In genomic region chr10:102769375-102770107, GRCh38 we compare ENCODE assay signal across 13 cellular contexts. TPM values are rescaled to one million over a fixed set of nuclear protein-coding genes. Genes with fewer than 3 reads are reported as not detected.
DNase-seq lines count a peak whose midpoint lies in the region; ATAC-seq, FAIRE-seq and TF ChIP-seq lines count a peak whose summit lies in the region.
"Had no signal": no experiment of that assay in that cellular context is flagged by ENCODE, and none has a peak within 500 bp of the region (broad histone marks: within the 10 kb centered on the region; RNA-seq: fewer than 3 reads in every experiment).

No MANE protein-coding gene starts in this region.

- H3K9me3 ChIP-seq in body of pancreas: no peaks in the 10 kb centered on the region
- H3K9me3 ChIP-seq: sigmoid colon had no signal

- H3K27me3 ChIP-seq in body of pancreas: no peaks in the 10 kb centered on the region
- H3K27me3 ChIP-seq: sigmoid colon had no signal

- no peak for TF ChIP-seq POLR2A in body of pancreas (IDR thresholded peaks at IDR 0.05)
- TF ChIP-seq POLR2A in GM12891 (IDR thresholded peaks at IDR 0.05; ENCODE audit: low read depth, low read length): no peak

- WGBS in body of pancreas, 2 donors: 37 to 40% methylated on average over 7 of the region's 7 CpGs

- H3K36me3 ChIP-seq in body of pancreas (replicated peaks in 1 of 2; ENCODE audit: insufficient read depth in 1 of 2, low read depth in 2 of 2): no peaks in the 10 kb centered on the region

- FAIRE-seq in GM12891 (lab: Jason Lieb, UNC): no peak

- DNase-seq in natural killer cell (no peak), body of pancreas (no peak), mesothelial cell of epicardium (ENCODE audit: low spot score in 2 of 2, unreplicated experiment in 2 of 2) (no peak), ureter (ENCODE audit: low spot score) (no peak), NAMALWA (ENCODE audit: low spot score) (no peak), GM12891 (ENCODE audit: insufficient read length, low spot score) (no peak), SHP77 (lab: John Stamatoyannopoulos, UW) (no peak)
- DNase-seq in natural killer cell treated with Interleukin-12 subunit alpha and Interleukin-12 subunit beta and Interleukin-15 and Interleukin-18, amount 100 ng/mL, for 72 hours (ENCODE audit: low spot score): no peak
- DNase-seq: activated CD4-positive, alpha-beta T cell treated with anti-CD3 and anti-CD28 coated beads, Interleukin-2, amount 10 ng/mL, durations not matched to agents 7 days and 5 days; activated naive CD4-positive, alpha-beta T cell treated with anti-CD3 and anti-CD28 coated beads for 36 hours; dermis blood vessel endothelial cell; head of caudate nucleus; sigmoid colon had no signal

- H3K27ac ChIP-seq in body of pancreas: peak overlapping the region; percentile 31 to 55 (median 37)

- ATAC-seq in natural killer cell: no peak
- no peak for ATAC-seq in natural killer cell treated with Interleukin-12 subunit alpha and Interleukin-12 subunit beta and Interleukin-15 and Interleukin-18, amount 100 ng/mL, for 72 hours
- ATAC-seq in body of pancreas: peak; percentile 23

- no peak for TF ChIP-seq CTCF in natural killer cell (IDR thresholded peaks at IDR 0.05)
- no peak for TF ChIP-seq CTCF in body of pancreas (IDR thresholded peaks at IDR 0.05)
- TF ChIP-seq CTCF in mesothelial cell of epicardium (IDR thresholded peaks at IDR 0.05; ENCODE audit: unreplicated experiment): no peak

- H3K36me3 Mint-ChIP-seq in natural killer cell (no peaks in the 10 kb centered on the region), mesothelial cell of epicardium (no peaks in the 10 kb centered on the region)
- peaks cover 6% of the 10 kb centered on the region for H3K36me3 Mint-ChIP-seq in natural killer cell treated with Interleukin-12 subunit alpha and Interleukin-12 subunit beta and Interleukin-15 and Interleukin-18, amount 100 ng/mL, for 72 hours

- no peak overlapping the region for H3K4me3 Mint-ChIP-seq in natural killer cell
- no peak overlapping the region for H3K4me3 Mint-ChIP-seq in natural killer cell treated with Interleukin-12 subunit alpha and Interleukin-12 subunit beta and Interleukin-15 and Interleukin-18, amount 100 ng/mL, for 72 hours
- no peak overlapping the region for H3K4me3 Mint-ChIP-seq in mesothelial cell of epicardium
- H3K4me3 Mint-ChIP-seq: activated CD4-positive, alpha-beta T cell treated with anti-CD3 and anti-CD28 coated beads, Interleukin-2, amount 10 ng/mL, durations not matched to agents 7 days and 5 days; activated naive CD4-positive, alpha-beta T cell treated with anti-CD3 and anti-CD28 coated beads for 36 hours had no signal

- H3K27ac Mint-ChIP-seq in natural killer cell (peak overlapping the region; percentile 11 to 32), mesothelial cell of epicardium (peak overlapping the region; percentile 86)
- H3K27ac Mint-ChIP-seq in natural killer cell treated with Interleukin-12 subunit alpha and Interleukin-12 subunit beta and Interleukin-15 and Interleukin-18, amount 100 ng/mL, for 72 hours: peak overlapping the region in 1 of 2 donors; percentile 76
- H3K27ac Mint-ChIP-seq: activated CD4-positive, alpha-beta T cell treated with anti-CD3 and anti-CD28 coated beads, Interleukin-2, amount 10 ng/mL, durations not matched to agents 7 days and 5 days; activated naive CD4-positive, alpha-beta T cell treated with anti-CD3 and anti-CD28 coated beads for 36 hours had no signal

- peaks cover 45% of the 10 kb centered on the region for H3K4me1 ChIP-seq in body of pancreas

- no peak overlapping the region for H3K4me3 ChIP-seq in body of pancreas
- H3K4me3 ChIP-seq: sigmoid colon had no signal

- no peaks in the 10 kb centered on the region for H3K27me3 Mint-ChIP-seq in natural killer cell (ENCODE audit: low read depth in 2 of 2)
- no peaks in the 10 kb centered on the region for H3K27me3 Mint-ChIP-seq in natural killer cell treated with Interleukin-12 subunit alpha and Interleukin-12 subunit beta and Interleukin-15 and Interleukin-18, amount 100 ng/mL, for 72 hours
- H3K27me3 Mint-ChIP-seq in mesothelial cell of epicardium (ENCODE audit: low read depth): no peaks in the 10 kb centered on the region
- H3K27me3 Mint-ChIP-seq: activated CD4-positive, alpha-beta T cell treated with anti-CD3 and anti-CD28 coated beads, Interleukin-2, amount 10 ng/mL, durations not matched to agents 7 days and 5 days had no signal

- intact Hi-C loops in natural killer cell (cut with micrococcal nuclease): no loop called here
- intact Hi-C loops in body of pancreas (cut with DNase I): no loop called here

- H3K9me3 Mint-ChIP-seq in natural killer cell (no peaks in the 10 kb centered on the region), mesothelial cell of epicardium (no peaks in the 10 kb centered on the region)
- H3K9me3 Mint-ChIP-seq in natural killer cell treated with Interleukin-12 subunit alpha and Interleukin-12 subunit beta and Interleukin-15 and Interleukin-18, amount 100 ng/mL, for 72 hours: no peaks in the 10 kb centered on the region
- H3K9me3 Mint-ChIP-seq: activated CD4-positive, alpha-beta T cell treated with anti-CD3 and anti-CD28 coated beads, Interleukin-2, amount 10 ng/mL, durations not matched to agents 7 days and 5 days; activated naive CD4-positive, alpha-beta T cell treated with anti-CD3 and anti-CD28 coated beads for 36 hours had no signal

- peaks cover 60 to 65% of the 10 kb centered on the region in 2 donors for H3K4me1 Mint-ChIP-seq in natural killer cell
- H3K4me1 Mint-ChIP-seq in natural killer cell treated with Interleukin-12 subunit alpha and Interleukin-12 subunit beta and Interleukin-15 and Interleukin-18, amount 100 ng/mL, for 72 hours (ENCODE audit: low read depth in 2 of 2): peaks cover 50 to 58% of the 10 kb centered on the region in 2 donors
- peaks cover 67% of the 10 kb centered on the region for H3K4me1 Mint-ChIP-seq in mesothelial cell of epicardium

TF ChIP-seq in GM12891, 5 proteins besides CTCF, POLR2A, EP300 and RAD21:
- no peak for TF ChIP-seq POLR2AphosphoS5 (IDR thresholded peaks at IDR 0.05; ENCODE audit: low read depth, low read length)
- no peak for TF ChIP-seq SPI1 (IDR thresholded peaks at IDR 0.05; ENCODE audit: low read depth, low read length)
- no peak for TF ChIP-seq TAF1 (IDR thresholded peaks at IDR 0.05; ENCODE audit: low read depth, low read length)
- no peak for TF ChIP-seq PAX5 (IDR thresholded peaks at IDR 0.05; ENCODE audit: insufficient read depth, low read length, severe bottlenecking)
- TF ChIP-seq POU2F2 (IDR thresholded peaks at IDR 0.05; ENCODE audit: low read depth, low read length): no peak

RNA-seq across cellular contexts. Expression of gene WBP1L, which starts 25.8 kb away (rescaled TPM):
- total RNA-seq in natural killer cell: 10 to 100 TPM; 34.6 to 48.4 (median 47.9) TPM
- 10 to 100 TPM; 21.0 to 33.1 TPM for total RNA-seq in natural killer cell treated with Interleukin-12 subunit alpha and Interleukin-12 subunit beta and Interleukin-15 and Interleukin-18, amount 100 ng/mL, for 72 hours
- total RNA-seq in body of pancreas: 10 to 100 TPM; 30.6 to 55.4 TPM
- 56.3 to 56.7 TPM (median 56.3 TPM) in 3 replicates for total RNA-seq in mesothelial cell of epicardium
- total RNA-seq in ureter: 55.2 TPM
- 13.8 TPM for polyA plus RNA-seq in GM12891 (2012; ENCODE audit: low read depth, missing spikeins)

RNA-seq across cellular contexts. Expression of gene SFXN2, which starts 55.1 kb away (rescaled TPM):
- total RNA-seq in natural killer cell (1 to 10 TPM; 4.8 to 8.0 (median 5.1) TPM), body of pancreas (1 to 10 TPM; 2.1 to 7.3 TPM), mesothelial cell of epicardium (33.3 to 36.8 TPM (median 34.9 TPM) in 3 replicates), ureter (28.3 TPM)
- 10 to 100 TPM; 13.2 to 39.6 TPM for total RNA-seq in natural killer cell treated with Interleukin-12 subunit alpha and Interleukin-12 subunit beta and Interleukin-15 and Interleukin-18, amount 100 ng/mL, for 72 hours
- 15.4 TPM for polyA plus RNA-seq in GM12891 (2012; ENCODE audit: low read depth, missing spikeins)

RNA-seq across cellular contexts. Expression of gene ARL3, which starts 55.3 kb away (rescaled TPM):
- total RNA-seq in natural killer cell (1 to 10 TPM; 1.4 to 1.7 (median 1.5) TPM), body of pancreas (1 to 10 TPM; 1.8 to 4.0 TPM), mesothelial cell of epicardium (13.0 to 13.9 TPM (median 13.7 TPM) in 3 replicates), ureter (11.2 TPM)
- total RNA-seq in natural killer cell treated with Interleukin-12 subunit alpha and Interleukin-12 subunit beta and Interleukin-15 and Interleukin-18, amount 100 ng/mL, for 72 hours: 1 to 10 TPM; 3.0 to 4.5 TPM
- 9.7 TPM for polyA plus RNA-seq in GM12891 (2012; ENCODE audit: low read depth, missing spikeins)
